In genomic region chr10:131500181-131500580, GRCh38 we compare ENCODE assay signal across 39 cellular contexts.
"Had no signal": no experiment of that assay in that cellular context is flagged by ENCODE, and none has a peak within 500 bp of the region (broad histone marks: within the 10 kb centered on the region; RNA-seq: fewer than 3 reads in every experiment).

No MANE protein-coding gene starts in this region.

- H3K27me3 ChIP-seq: adrenal gland, ascending aorta, body of pancreas, cardiac muscle cell had no signal

- DNase-seq: activated effector memory CD4-positive, alpha-beta T cell treated with anti-CD3 and anti-CD28 coated beads, Interleukin-2, amount 50 U/mL, for 16 hours; activated effector memory CD4-positive, alpha-beta T cell treated with Interleukin-2 at 50 U/mL for 16 hours; activated gamma-delta T cell; activated gamma-delta T cell treated with Interleukin-2 at 50 U/mL for 16 hours; activated naive CD4-positive, alpha-beta T cell; activated naive CD4-positive, alpha-beta T cell treated with anti-CD3 and anti-CD28 coated beads for 36 hours; activated naive CD4-positive, alpha-beta T cell treated with anti-CD3 and anti-CD28 coated beads, Interleukin-2, amount 10 ng/mL, durations not matched to agents 7 days and 5 days; activated naive CD4-positive, alpha-beta T cell treated with anti-CD3 and anti-CD28 coated beads, Interleukin-2, amount 50 U/mL, for 16 hours; activated naive CD4-positive, alpha-beta T cell treated with Interleukin-2 at 50 U/mL for 16 hours; activated naive CD8-positive, alpha-beta T cell treated with anti-CD3 and anti-CD28 coated beads for 36 hours; activated naive CD8-positive, alpha-beta T cell treated with anti-CD3 and anti-CD28 coated beads, Interleukin-2, amount 10 ng/mL, durations not matched to agents 7 days and 5 days; activated naive CD8-positive, alpha-beta T cell treated with anti-CD3 and anti-CD28 coated beads, Interleukin-2, amount 50 U/mL, for 24 hours; activated T-cell treated with anti-CD3 and anti-CD28 coated beads for 4 hours; activated T-cell treated with anti-CD3 and anti-CD28 coated beads, Interleukin-2, amount 50 U/mL, for 1 hour; activated T-cell treated with anti-CD3 and anti-CD28 coated beads, Interleukin-2, amount 50 U/mL, for 24 hours; activated T-cell treated with anti-CD3 and anti-CD28 coated beads, Interleukin-2, amount 50 U/mL, for 4 hours; activated T-cell treated with anti-CD3 and anti-CD28 coated beads, Interleukin-2, amount 50 U/mL, for 48 hours; activated T-cell treated with anti-CD3 and anti-CD28 coated beads, Interleukin-2, amount 50 U/mL, for 72 hours; adrenal gland; amniotic stem cell; amygdala; anterior cingulate cortex; aorta; body of pancreas; caudate nucleus; central memory CD4-positive, alpha-beta T cell; cerebellar nuclear complex had no signal

- H3K27ac ChIP-seq: adrenal gland, ascending aorta, body of pancreas, breast epithelium, cardiac muscle cell had no signal

- H3K4me1 ChIP-seq: adrenal gland, ascending aorta, body of pancreas, breast epithelium had no signal

- H3K4me3 Mint-ChIP-seq: activated naive CD4-positive, alpha-beta T cell treated with anti-CD3 and anti-CD28 coated beads for 36 hours; activated naive CD4-positive, alpha-beta T cell treated with anti-CD3 and anti-CD28 coated beads, Interleukin-2, amount 10 ng/mL, durations not matched to agents 7 days and 5 days; activated naive CD4-positive, alpha-beta T cell treated with anti-CD3 and anti-CD28 coated beads, Interleukin-2, amount 50 U/mL, for 24 hours; activated naive CD8-positive, alpha-beta T cell; activated naive CD8-positive, alpha-beta T cell treated with anti-CD3 and anti-CD28 coated beads for 36 hours; activated naive CD8-positive, alpha-beta T cell treated with anti-CD3 and anti-CD28 coated beads, Interleukin-2, amount 10 ng/mL, durations not matched to agents 7 days and 5 days; activated naive CD8-positive, alpha-beta T cell treated with anti-CD3 and anti-CD28 coated beads, Interleukin-2, amount 50 U/mL, for 24 hours; activated T-cell treated with anti-CD3 and anti-CD28 coated beads, Interleukin-2, amount 50 U/mL, for 24 hours; activated T-cell treated with anti-CD3 and anti-CD28 coated beads, Interleukin-2, amount 50 U/mL, for 4 hours; activated T-cell treated with anti-CD3 and anti-CD28 coated beads, Interleukin-2, amount 50 U/mL, for 72 hours; activated T-helper 1 cell treated with anti-CD3 and anti-CD28 coated beads, Interleukin-12 subunit alpha, Interleukin-12 subunit beta, Interleukin-2, Interleukin-4 antibody, amounts not matched to agents 30 ng/mL and 10 ng/mL and 1 ng/mL, durations not matched to agents 14 hours and 24 hours and 36 hours; activated T-helper 17 cell treated with anti-CD3 and anti-CD28 coated beads, Interleukin-2, amount 50 U/mL, for 72 hours; brain; central memory CD8-positive, alpha-beta T cell had no signal

- H3K4me3 ChIP-seq: adrenal gland, ascending aorta, body of pancreas, breast epithelium, cardiac muscle cell had no signal

- H3K36me3 Mint-ChIP-seq: activated naive CD4-positive, alpha-beta T cell treated with anti-CD3 and anti-CD28 coated beads, Interleukin-2, amount 10 ng/mL, durations not matched to agents 7 days and 5 days; activated naive CD4-positive, alpha-beta T cell treated with anti-CD3 and anti-CD28 coated beads, Interleukin-2, amount 50 U/mL, for 24 hours; activated naive CD8-positive, alpha-beta T cell; activated naive CD8-positive, alpha-beta T cell treated with anti-CD3 and anti-CD28 coated beads for 36 hours; activated naive CD8-positive, alpha-beta T cell treated with anti-CD3 and anti-CD28 coated beads, Interleukin-2, amount 10 ng/mL, durations not matched to agents 7 days and 5 days; brain had no signal

- H3K36me3 ChIP-seq: adrenal gland, ascending aorta, breast epithelium, cardiac muscle cell had no signal

- H3K9me3 ChIP-seq: body of pancreas had no signal

- FAIRE-seq: astrocyte had no signal

- H3K27ac Mint-ChIP-seq: activated naive CD4-positive, alpha-beta T cell treated with anti-CD3 and anti-CD28 coated beads for 36 hours; activated naive CD4-positive, alpha-beta T cell treated with anti-CD3 and anti-CD28 coated beads, Interleukin-2, amount 10 ng/mL, durations not matched to agents 7 days and 5 days; activated naive CD4-positive, alpha-beta T cell treated with anti-CD3 and anti-CD28 coated beads, Interleukin-2, amount 50 U/mL, for 24 hours; activated naive CD4-positive, alpha-beta T cell treated with anti-CD3 and anti-CD28 coated beads, Interleukin-2, amount 50 U/mL, for 72 hours; activated naive CD8-positive, alpha-beta T cell; activated naive CD8-positive, alpha-beta T cell treated with anti-CD3 and anti-CD28 coated beads for 36 hours; activated naive CD8-positive, alpha-beta T cell treated with anti-CD3 and anti-CD28 coated beads, Interleukin-2, amount 10 ng/mL, durations not matched to agents 7 days and 5 days; activated naive CD8-positive, alpha-beta T cell treated with anti-CD3 and anti-CD28 coated beads, Interleukin-2, amount 50 U/mL, for 24 hours; activated T-cell treated with anti-CD3 and anti-CD28 coated beads, Interleukin-2, amount 50 U/mL, for 24 hours; activated T-cell treated with anti-CD3 and anti-CD28 coated beads, Interleukin-2, amount 50 U/mL, for 72 hours; activated T-helper 1 cell treated with anti-CD3 and anti-CD28 coated beads, Interleukin-12 subunit alpha, Interleukin-12 subunit beta, Interleukin-2, Interleukin-4 antibody, amounts not matched to agents 30 ng/mL and 10 ng/mL and 1 ng/mL, durations not matched to agents 14 hours and 24 hours and 36 hours; activated T-helper 17 cell treated with anti-CD3 and anti-CD28 coated beads, Interleukin-2, amount 50 U/mL, for 72 hours; activated T-helper 2 cell treated with anti-CD3 and anti-CD28 coated beads, Interferon-gamma antibody, Interleukin-2, Interleukin-4, amounts not matched to agents 10 μg/mL and 5 μg/mL and 100 μg/mL, durations not matched to agents 14 hours and 24 hours and 36 hours; brain had no signal

- H3K4me1 Mint-ChIP-seq: activated naive CD4-positive, alpha-beta T cell treated with anti-CD3 and anti-CD28 coated beads, Interleukin-2, amount 10 ng/mL, durations not matched to agents 7 days and 5 days; activated naive CD4-positive, alpha-beta T cell treated with anti-CD3 and anti-CD28 coated beads, Interleukin-2, amount 50 U/mL, for 24 hours; activated naive CD8-positive, alpha-beta T cell treated with anti-CD3 and anti-CD28 coated beads for 36 hours; activated naive CD8-positive, alpha-beta T cell treated with anti-CD3 and anti-CD28 coated beads, Interleukin-2, amount 10 ng/mL, durations not matched to agents 7 days and 5 days; activated naive CD8-positive, alpha-beta T cell treated with anti-CD3 and anti-CD28 coated beads, Interleukin-2, amount 50 U/mL, for 24 hours; activated T-helper 17 cell treated with anti-CD3 and anti-CD28 coated beads, Interleukin-2, amount 50 U/mL, for 72 hours; brain; central memory CD8-positive, alpha-beta T cell had no signal

- H3K27me3 Mint-ChIP-seq: activated naive CD4-positive, alpha-beta T cell treated with anti-CD3 and anti-CD28 coated beads, Interleukin-2, amount 10 ng/mL, durations not matched to agents 7 days and 5 days; activated naive CD4-positive, alpha-beta T cell treated with anti-CD3 and anti-CD28 coated beads, Interleukin-2, amount 50 U/mL, for 24 hours; activated naive CD8-positive, alpha-beta T cell; activated naive CD8-positive, alpha-beta T cell treated with anti-CD3 and anti-CD28 coated beads for 36 hours; activated naive CD8-positive, alpha-beta T cell treated with anti-CD3 and anti-CD28 coated beads, Interleukin-2, amount 10 ng/mL, durations not matched to agents 7 days and 5 days; activated naive CD8-positive, alpha-beta T cell treated with anti-CD3 and anti-CD28 coated beads, Interleukin-2, amount 50 U/mL, for 24 hours; activated T-cell treated with anti-CD3 and anti-CD28 coated beads, Interleukin-2, amount 50 U/mL, for 24 hours; activated T-helper 17 cell treated with anti-CD3 and anti-CD28 coated beads, Interleukin-2, amount 50 U/mL, for 72 hours; central memory CD8-positive, alpha-beta T cell had no signal

- ATAC-seq: activated naive CD4-positive, alpha-beta T cell treated with anti-CD3 and anti-CD28 coated beads, Interleukin-2, amount 50 U/mL, for 72 hours; activated naive CD8-positive, alpha-beta T cell treated with anti-CD3 and anti-CD28 coated beads, Interleukin-2, amount 50 U/mL, for 24 hours; activated T-cell treated with anti-CD3 and anti-CD28 coated beads, Interleukin-2, amount 50 U/mL, for 4 hours; activated T-cell treated with anti-CD3 and anti-CD28 coated beads, Interleukin-2, amount 50 U/mL, for 72 hours; activated T-helper 17 cell treated with anti-CD3 and anti-CD28 coated beads, Interleukin-2, amount 50 U/mL, for 72 hours; body of pancreas had no signal
